ENCODE assay signal across 27 cellular contexts in the genomic region with DNA sequence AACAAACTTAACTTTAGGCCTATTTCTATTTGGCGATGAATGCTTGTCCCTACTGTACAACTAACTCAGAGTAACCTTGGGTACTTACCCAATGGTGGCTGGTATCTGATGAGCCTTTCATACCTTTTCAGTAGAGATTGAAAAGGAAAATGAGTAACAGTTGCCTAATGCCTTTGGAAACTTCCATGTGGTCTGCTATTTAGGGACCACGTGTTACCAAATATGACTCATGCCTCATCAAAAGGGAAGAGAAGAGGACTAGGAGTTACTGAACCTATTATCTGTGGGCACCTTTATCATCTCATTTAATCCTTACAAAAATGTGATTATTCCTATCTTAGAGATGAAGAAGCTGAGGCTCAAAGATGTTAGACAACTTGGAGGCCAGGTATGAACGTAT. TPM values are rescaled to one million over a fixed set of nuclear protein-coding genes. Genes with fewer than 3 reads are reported as not detected.
DNase-seq lines count a peak whose midpoint lies in the region; ATAC-seq and TF ChIP-seq lines count a peak whose summit lies in the region.
"Had no signal": no experiment of that assay in that cellular context is flagged by ENCODE, and none has a peak within 500 bp of the region (broad histone marks: within the 10 kb centered on the region; RNA-seq: fewer than 3 reads in every experiment).

No MANE protein-coding gene starts in this region.

- H3K79me1 ChIP-seq in mesendoderm (ENCODE audit: low read length) = no peaks in the 10 kb centered on the region

- no peaks in the 10 kb centered on the region for H3K27me3 Mint-ChIP-seq in MCF 10A (ENCODE audit: insufficient read depth, unreplicated experiment)
- H3K27me3 Mint-ChIP-seq in naive thymus-derived CD8-positive, alpha-beta T cell = peaks cover 6 to 14% (median 10%) of the 10 kb centered on the region in 5 donors
- H3K27me3 Mint-ChIP-seq: activated naive CD8-positive, alpha-beta T cell had no signal

- no peak overlapping the region for H3K4me3 ChIP-seq in breast epithelium
- H3K4me3 ChIP-seq in astrocyte of the spinal cord (ENCODE audit: low read depth, low read length) = no peak overlapping the region
- H3K4me3 ChIP-seq in mesendoderm (ENCODE audit: low read length) = no peak overlapping the region
- H3K4me3 ChIP-seq: BLaER1 treated with 17β-estradiol and CSF1 and Interleukin-3, amounts not matched to agents 10 nM and 100 nM; GM12878; SJSA1; uterus had no signal

- H3K56ac ChIP-seq in mesendoderm (ENCODE audit: low read length) = no peak overlapping the region

- H3K27me3 ChIP-seq in breast epithelium = no peaks in the 10 kb centered on the region
- no peaks in the 10 kb centered on the region for H3K27me3 ChIP-seq in mesendoderm (ENCODE audit: insufficient read depth, low read length, poor library complexity)
- H3K27me3 ChIP-seq: BLaER1 treated with 17β-estradiol and CSF1 and Interleukin-3, amounts not matched to agents 10 nM and 100 nM; brain microvascular endothelial cell; neutrophil; SJSA1; uterus had no signal

- no peak overlapping the region for H3K4ac ChIP-seq in mesendoderm (ENCODE audit: low read depth, low read length)

- DNase-seq in MCF 10A (ENCODE audit: unreplicated experiment) (peak; percentile 43), breast epithelium (ENCODE audit: low spot score in 2 of 2) (no peak), NCI-H226 (peak; percentile 9), astrocyte of the spinal cord (ENCODE audit: low read depth, low spot score) (peak; percentile 14), mesendoderm (peak; percentile 25), epidermal melanocyte (ENCODE audit: insufficient read length, low spot score) (no peak), SHP77 (lab: John Stamatoyannopoulos, UW) (no peak)
- no peak for DNase-seq in naive thymus-derived CD8-positive, alpha-beta T cell
- DNase-seq: activated CD4-positive, CD25-positive, alpha-beta regulatory T cell; activated CD8-positive, alpha-beta memory T cell treated with anti-CD3 and anti-CD28 coated beads for 24 hours; activated T-cell treated with anti-CD3 and anti-CD28 coated beads, Interleukin-2, amount 50 U/mL, for 72 hours; brain microvascular endothelial cell; GDM1; left ventricle myocardium superior; NCI-H1092; NCI-H2107; NCI-H524 treated with DMSO at 0.1 percent for 48 hours; uterus had no signal

- no peak overlapping the region for H3K27ac Mint-ChIP-seq in MCF 10A (ENCODE audit: low read depth, unreplicated experiment)
- H3K27ac Mint-ChIP-seq in naive thymus-derived CD8-positive, alpha-beta T cell = no peak overlapping the region
- H3K27ac Mint-ChIP-seq: activated naive CD8-positive, alpha-beta T cell; activated T-cell treated with anti-CD3 and anti-CD28 coated beads, Interleukin-2, amount 50 U/mL, for 72 hours had no signal

- H3K27ac ChIP-seq in breast epithelium (peak overlapping the region in 1 of 2 donors; percentile 60), mesendoderm (ENCODE audit: low read depth, low read length) (no peak overlapping the region)
- H3K27ac ChIP-seq: BLaER1 treated with 17β-estradiol and CSF1 and Interleukin-3, amounts not matched to agents 10 nM and 100 nM; brain microvascular endothelial cell; HL-60; neutrophil; SJSA1; uterus had no signal

- TF ChIP-seq CTCF in MCF 10A (IDR thresholded peaks at IDR 0.05; ENCODE audit: unreplicated experiment) (no peak), breast epithelium (IDR thresholded peaks at IDR 0.05) (no peak), astrocyte of the spinal cord (IDR thresholded peaks at IDR 0.05; ENCODE audit: low read depth, low read length) (no peak)

- H3K23ac ChIP-seq in mesendoderm (ENCODE audit: low read length) = no peak overlapping the region

- no peak overlapping the region for H2BK120ac ChIP-seq in mesendoderm (ENCODE audit: low read depth, low read length)

- H3K4me1 ChIP-seq in breast epithelium (no peaks in the 10 kb centered on the region), mesendoderm (ENCODE audit: control insufficient read depth, low read depth, low read length) (no peaks in the 10 kb centered on the region)
- H3K4me1 ChIP-seq: SJSA1, uterus had no signal

- no peaks in the 10 kb centered on the region for H3K9me3 Mint-ChIP-seq in MCF 10A (ENCODE audit: unreplicated experiment)
- H3K9me3 Mint-ChIP-seq in naive thymus-derived CD8-positive, alpha-beta T cell = no peaks in the 10 kb centered on the region
- H3K9me3 Mint-ChIP-seq: activated T-cell treated with anti-CD3 and anti-CD28 coated beads, Interleukin-2, amount 50 U/mL, for 72 hours had no signal

- H3K9ac ChIP-seq in mesendoderm (ENCODE audit: low read length) = no peak overlapping the region
- H3K9ac ChIP-seq: BLaER1 treated with 17β-estradiol and CSF1 and Interleukin-3, amounts not matched to agents 10 nM and 100 nM had no signal

- WGBS in mesendoderm (ENCODE audit: extremely low coverage, insufficient coverage, low lambda C conversion rate) = no CpG with 5 or more reads among the region's 3 CpGs

- CTCF ChIA-PET in MCF 10A (lab: Yijun Ruan, JAX) = no interaction called here

- no TSS peak for BruUV-seq in MCF 10A (replicated peaks; lab: Mats Ljungman, UMichigan)

- no peak for ATAC-seq in naive thymus-derived CD8-positive, alpha-beta T cell
- ATAC-seq: activated T-cell treated with anti-CD3 and anti-CD28 coated beads, Interleukin-2, amount 50 U/mL, for 72 hours; GM12878; left ventricle myocardium superior had no signal

- intact Hi-C loops in MCF 10A (cut with micrococcal nuclease) (no loop called here), breast epithelium (cut with DNase I; ENCODE audit: low total_unique reads) (no loop called here)

- H3K36me3 ChIP-seq in breast epithelium = no peaks in the 10 kb centered on the region
- H3K36me3 ChIP-seq in mesendoderm (ENCODE audit: control insufficient read depth, insufficient read depth, low read length) = no peaks in the 10 kb centered on the region
- H3K36me3 ChIP-seq: BLaER1 treated with 17β-estradiol and CSF1 and Interleukin-3, amounts not matched to agents 10 nM and 100 nM; brain microvascular endothelial cell; neutrophil; SJSA1; uterus had no signal

- no peak overlapping the region for H4K8ac ChIP-seq in mesendoderm (ENCODE audit: low read depth, low read length)

- H2BK5ac ChIP-seq in mesendoderm (ENCODE audit: low read length) = no peak overlapping the region

- no peaks in the 10 kb centered on the region for H3K36me3 Mint-ChIP-seq in MCF 10A (ENCODE audit: insufficient read depth, unreplicated experiment)
- no peaks in the 10 kb centered on the region for H3K36me3 Mint-ChIP-seq in naive thymus-derived CD8-positive, alpha-beta T cell
- H3K36me3 Mint-ChIP-seq: activated naive CD8-positive, alpha-beta T cell had no signal

- no peak overlapping the region for H2AK5ac ChIP-seq in mesendoderm (ENCODE audit: low read length)

- no peak overlapping the region for H3K4me3 Mint-ChIP-seq in MCF 10A (ENCODE audit: unreplicated experiment)
- H3K4me3 Mint-ChIP-seq in naive thymus-derived CD8-positive, alpha-beta T cell = no peak overlapping the region
- H3K4me3 Mint-ChIP-seq: activated naive CD8-positive, alpha-beta T cell; activated T-cell treated with anti-CD3 and anti-CD28 coated beads, Interleukin-2, amount 50 U/mL, for 72 hours had no signal

- no peak for TF ChIP-seq POLR2A in breast epithelium (IDR thresholded peaks at IDR 0.05)

- no peaks in the 10 kb centered on the region for H3K79me2 ChIP-seq in mesendoderm (ENCODE audit: control insufficient read depth, insufficient read depth, low read length)

- H3K4me1 Mint-ChIP-seq in MCF 10A (ENCODE audit: insufficient read depth, unreplicated experiment) = no peaks in the 10 kb centered on the region
- no peaks in the 10 kb centered on the region for H3K4me1 Mint-ChIP-seq in naive thymus-derived CD8-positive, alpha-beta T cell

- in situ Hi-C loops in astrocyte of the spinal cord (cut with HindIII; ENCODE audit: low sequenced_read_pairs) = no loop called here

- H3K9me3 ChIP-seq in breast epithelium = no peaks in the 10 kb centered on the region
- H3K9me3 ChIP-seq: BLaER1 treated with 17β-estradiol and CSF1 and Interleukin-3, amounts not matched to agents 10 nM and 100 nM; neutrophil; SJSA1; uterus had no signal

- no peak overlapping the region for H4K5ac ChIP-seq in mesendoderm (ENCODE audit: low read length)

- no peak overlapping the region for H3K4me2 ChIP-seq in mesendoderm (ENCODE audit: low read length)
- H3K4me2 ChIP-seq: BLaER1 treated with 17β-estradiol and CSF1 and Interleukin-3, amounts not matched to agents 10 nM and 100 nM had no signal

- H2BK15ac ChIP-seq in mesendoderm (replicated peaks; ENCODE audit: low read depth) = no peak overlapping the region

- POLR2A ChIA-PET in MCF 10A (lab: Yijun Ruan, JAX) = no interaction called here
- POLR2A ChIA-PET in naive thymus-derived CD8-positive, alpha-beta T cell (lab: Charles Lee) = no interaction called here

- H3K18ac ChIP-seq in mesendoderm (ENCODE audit: low read length) = no peak overlapping the region

RNA-seq across cellular contexts. Expression of a gene that starts 8.1 kb away (rescaled TPM):
- total RNA-seq in MCF 10A (2022) (not detected in 2 replicates), breast epithelium (1 to 10 TPM in 2 of 3 donors, under 1 TPM in 1; 0.64 to 2.6 (median 1.5) TPM)
- polyA plus RNA-seq in mesendoderm (2013, experiment 1 of 2) = 1.9 TPM
- polyA plus RNA-seq in mesendoderm (2013, experiment 2 of 2) = 1.8 TPM
- not detected for total RNA-seq in naive thymus-derived CD8-positive, alpha-beta T cell
- polyA plus RNA-seq in naive thymus-derived CD8-positive, alpha-beta T cell = not detected
- total RNA-seq: A172; activated T-cell treated with anti-CD3 and anti-CD28 coated beads, Interleukin-2, amount 50 U/mL, for 72 hours; GM12878; OCI-LY7; T-helper 2 cell treated with Interferon-gamma antibody and Interleukin-4, amounts not matched to agents 100 ng/mL and 5 ng/mL, for 36 hours had no signal
- polyA plus RNA-seq: GM12878 had no signal

Comparison
In these comparisons a context has a peak if more than half of its experiments do, and no peak if none do; other contexts are left out.
1. DNase-seq: peak in MCF 10A (single experiment), NCI-H226 (single experiment), astrocyte of the spinal cord (single experiment) and mesendoderm (single experiment); none in breast epithelium (0 of 2), epidermal melanocyte (single experiment), naive thymus-derived CD8-positive, alpha-beta T cell (0 of 10) and SHP77 (0 of 2).